Comparison of ENCODE assay signal across 2 cellular contexts in genomic region chr9:84851935-84852585, GRCh38.
TF ChIP-seq lines count a peak whose summit lies in the region.

No MANE protein-coding gene starts in this region.

TF ChIP-seq in A549, 52 proteins besides CTCF, POLR2A, EP300 and RAD21 (continued from another document):
- TF ChIP-seq MAX (IDR thresholded peaks at IDR 0.05) (peak; percentile 30; the same call in 1 of the 2 replicates), FOSL2 (IDR thresholded peaks at IDR 0.05) (peak; percentile 44; the same call in 1 of the 2 replicates), FOSL2 (CRISPR knock-in tag; IDR thresholded peaks at IDR 0.05) (peak; percentile 93), CEBPB (IDR thresholded peaks at IDR 0.05) (peak; percentile 26 to 46; a peak in 1 of 4 replicates), TP53 (CRISPR knock-in tag; IDR thresholded peaks at IDR 0.05) (peak; percentile 100), JUN (IDR thresholded peaks at IDR 0.05) (peak in 1 of 2 experiments; percentile 60; a peak in 1 of 5 replicates), NFE2L2 (conservative IDR thresholded peaks at IDR 0.05; ENCODE audit: low read length) (peak; percentile 73), PBX3 (IDR thresholded peaks at IDR 0.05) (no peak), HOXB5 (CRISPR knock-in tag; IDR thresholded peaks at IDR 0.05) (no peak), JUNB (IDR thresholded peaks at IDR 0.05) (peak; percentile 29; the same call in 1 of the 2 replicates)
TF ChIP-seq in A549: peak in this region for 8.

TF ChIP-seq in HepG2, 621 proteins besides CTCF, POLR2A, EP300 and RAD21 (continued from another document):
- TF ChIP-seq, protein P1, sequence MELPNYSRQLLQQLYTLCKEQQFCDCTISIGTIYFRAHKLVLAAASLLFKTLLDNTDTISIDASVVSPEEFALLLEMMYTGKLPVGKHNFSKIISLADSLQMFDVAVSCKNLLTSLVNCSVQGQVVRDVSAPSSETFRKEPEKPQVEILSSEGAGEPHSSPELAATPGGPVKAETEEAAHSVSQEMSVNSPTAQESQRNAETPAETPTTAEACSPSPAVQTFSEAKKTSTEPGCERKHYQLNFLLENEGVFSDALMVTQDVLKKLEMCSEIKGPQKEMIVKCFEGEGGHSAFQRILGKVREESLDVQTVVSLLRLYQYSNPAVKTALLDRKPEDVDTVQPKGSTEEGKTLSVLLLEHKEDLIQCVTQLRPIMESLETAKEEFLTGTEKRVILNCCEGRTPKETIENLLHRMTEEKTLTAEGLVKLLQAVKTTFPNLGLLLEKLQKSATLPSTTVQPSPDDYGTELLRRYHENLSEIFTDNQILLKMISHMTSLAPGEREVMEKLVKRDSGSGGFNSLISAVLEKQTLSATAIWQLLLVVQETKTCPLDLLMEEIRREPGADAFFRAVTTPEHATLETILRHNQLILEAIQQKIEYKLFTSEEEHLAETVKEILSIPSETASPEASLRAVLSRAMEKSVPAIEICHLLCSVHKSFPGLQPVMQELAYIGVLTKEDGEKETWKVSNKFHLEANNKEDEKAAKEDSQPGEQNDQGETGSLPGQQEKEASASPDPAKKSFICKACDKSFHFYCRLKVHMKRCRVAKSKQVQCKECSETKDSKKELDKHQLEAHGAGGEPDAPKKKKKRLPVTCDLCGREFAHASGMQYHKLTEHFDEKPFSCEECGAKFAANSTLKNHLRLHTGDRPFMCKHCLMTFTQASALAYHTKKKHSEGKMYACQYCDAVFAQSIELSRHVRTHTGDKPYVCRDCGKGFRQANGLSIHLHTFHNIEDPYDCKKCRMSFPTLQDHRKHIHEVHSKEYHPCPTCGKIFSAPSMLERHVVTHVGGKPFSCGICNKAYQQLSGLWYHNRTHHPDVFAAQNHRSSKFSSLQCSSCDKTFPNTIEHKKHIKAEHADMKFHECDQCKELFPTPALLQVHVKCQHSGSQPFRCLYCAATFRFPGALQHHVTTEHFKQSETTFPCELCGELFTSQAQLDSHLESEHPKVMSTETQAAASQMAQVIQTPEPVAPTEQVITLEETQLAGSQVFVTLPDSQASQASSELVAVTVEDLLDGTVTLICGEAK (IDR thresholded peaks at IDR 0.05): no peak
- TF ChIP-seq, protein P1 (CRISPR knock-in tag; IDR thresholded peaks at IDR 0.05): no peak
- TF ChIP-seq ATF7-NPFF (CRISPR knock-in tag; IDR thresholded peaks at IDR 0.05; ENCODE audit: low read depth) (no peak), SIX1 (CRISPR knock-in tag; IDR thresholded peaks at IDR 0.05; ENCODE audit: borderline replicate concordance) (no peak), TOE1 (CRISPR knock-in tag; IDR thresholded peaks at IDR 0.05) (no peak), ZNF503 (CRISPR knock-in tag; IDR thresholded peaks at IDR 0.05) (no peak), ZNF17 (CRISPR knock-in tag; IDR thresholded peaks at IDR 0.05) (no peak), SKI (IDR thresholded peaks at IDR 0.05; ENCODE audit: partially characterized antibody) (no peak), MBD4 (IDR thresholded peaks at IDR 0.05; ENCODE audit: borderline replicate concordance, low read length) (no peak), TBL1XR1 (IDR thresholded peaks at IDR 0.05; ENCODE audit: borderline replicate concordance, low read length, partially characterized antibody) (no peak), FIP1L1 (IDR thresholded peaks at IDR 0.05; ENCODE audit: borderline replicate concordance, insufficient read depth, low read depth, low read length) (no peak), ZSCAN22 (CRISPR knock-in tag; IDR thresholded peaks at IDR 0.05) (no peak), ZSCAN29 (CRISPR knock-in tag; conservative IDR thresholded peaks at IDR 0.05) (no peak)
- TF ChIP-seq, protein P2, sequence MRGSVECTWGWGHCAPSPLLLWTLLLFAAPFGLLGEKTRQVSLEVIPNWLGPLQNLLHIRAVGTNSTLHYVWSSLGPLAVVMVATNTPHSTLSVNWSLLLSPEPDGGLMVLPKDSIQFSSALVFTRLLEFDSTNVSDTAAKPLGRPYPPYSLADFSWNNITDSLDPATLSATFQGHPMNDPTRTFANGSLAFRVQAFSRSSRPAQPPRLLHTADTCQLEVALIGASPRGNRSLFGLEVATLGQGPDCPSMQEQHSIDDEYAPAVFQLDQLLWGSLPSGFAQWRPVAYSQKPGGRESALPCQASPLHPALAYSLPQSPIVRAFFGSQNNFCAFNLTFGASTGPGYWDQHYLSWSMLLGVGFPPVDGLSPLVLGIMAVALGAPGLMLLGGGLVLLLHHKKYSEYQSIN (CRISPR knock-in tag; IDR thresholded peaks at IDR 0.05; ENCODE audit: borderline replicate concordance): no peak
- TF ChIP-seq, protein P3, sequence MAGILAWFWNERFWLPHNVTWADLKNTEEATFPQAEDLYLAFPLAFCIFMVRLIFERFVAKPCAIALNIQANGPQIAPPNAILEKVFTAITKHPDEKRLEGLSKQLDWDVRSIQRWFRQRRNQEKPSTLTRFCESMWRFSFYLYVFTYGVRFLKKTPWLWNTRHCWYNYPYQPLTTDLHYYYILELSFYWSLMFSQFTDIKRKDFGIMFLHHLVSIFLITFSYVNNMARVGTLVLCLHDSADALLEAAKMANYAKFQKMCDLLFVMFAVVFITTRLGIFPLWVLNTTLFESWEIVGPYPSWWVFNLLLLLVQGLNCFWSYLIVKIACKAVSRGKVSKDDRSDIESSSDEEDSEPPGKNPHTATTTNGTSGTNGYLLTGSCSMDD (CRISPR knock-in tag; IDR thresholded peaks at IDR 0.05): no peak
